ENCODE assay signal across 1 cellular context in genomic region chr11:67391304-67392181, GRCh38.
TF ChIP-seq lines count a peak whose summit lies in the region.

Gene RAD9A (plus strand): TSS chr11:67391986. CDS start chr11:67392045, 59 bp downstream.

TF ChIP-seq in HepG2, 621 proteins besides CTCF, POLR2A, EP300 and RAD21 (continued from another document and continues in another):
- TF ChIP-seq, protein P1, sequence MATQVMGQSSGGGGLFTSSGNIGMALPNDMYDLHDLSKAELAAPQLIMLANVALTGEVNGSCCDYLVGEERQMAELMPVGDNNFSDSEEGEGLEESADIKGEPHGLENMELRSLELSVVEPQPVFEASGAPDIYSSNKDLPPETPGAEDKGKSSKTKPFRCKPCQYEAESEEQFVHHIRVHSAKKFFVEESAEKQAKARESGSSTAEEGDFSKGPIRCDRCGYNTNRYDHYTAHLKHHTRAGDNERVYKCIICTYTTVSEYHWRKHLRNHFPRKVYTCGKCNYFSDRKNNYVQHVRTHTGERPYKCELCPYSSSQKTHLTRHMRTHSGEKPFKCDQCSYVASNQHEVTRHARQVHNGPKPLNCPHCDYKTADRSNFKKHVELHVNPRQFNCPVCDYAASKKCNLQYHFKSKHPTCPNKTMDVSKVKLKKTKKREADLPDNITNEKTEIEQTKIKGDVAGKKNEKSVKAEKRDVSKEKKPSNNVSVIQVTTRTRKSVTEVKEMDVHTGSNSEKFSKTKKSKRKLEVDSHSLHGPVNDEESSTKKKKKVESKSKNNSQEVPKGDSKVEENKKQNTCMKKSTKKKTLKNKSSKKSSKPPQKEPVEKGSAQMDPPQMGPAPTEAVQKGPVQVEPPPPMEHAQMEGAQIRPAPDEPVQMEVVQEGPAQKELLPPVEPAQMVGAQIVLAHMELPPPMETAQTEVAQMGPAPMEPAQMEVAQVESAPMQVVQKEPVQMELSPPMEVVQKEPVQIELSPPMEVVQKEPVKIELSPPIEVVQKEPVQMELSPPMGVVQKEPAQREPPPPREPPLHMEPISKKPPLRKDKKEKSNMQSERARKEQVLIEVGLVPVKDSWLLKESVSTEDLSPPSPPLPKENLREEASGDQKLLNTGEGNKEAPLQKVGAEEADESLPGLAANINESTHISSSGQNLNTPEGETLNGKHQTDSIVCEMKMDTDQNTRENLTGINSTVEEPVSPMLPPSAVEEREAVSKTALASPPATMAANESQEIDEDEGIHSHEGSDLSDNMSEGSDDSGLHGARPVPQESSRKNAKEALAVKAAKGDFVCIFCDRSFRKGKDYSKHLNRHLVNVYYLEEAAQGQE (IDR thresholded peaks at IDR 0.05; ENCODE audit: borderline replicate concordance in 1 of 2, low read depth in 1 of 2, low read length in 2 of 2) = 0 out of 4 replicates have a peak, but pooled peaks of 1 of the 2 experiments have one; percentile 27
- TF ChIP-seq, protein P2, sequence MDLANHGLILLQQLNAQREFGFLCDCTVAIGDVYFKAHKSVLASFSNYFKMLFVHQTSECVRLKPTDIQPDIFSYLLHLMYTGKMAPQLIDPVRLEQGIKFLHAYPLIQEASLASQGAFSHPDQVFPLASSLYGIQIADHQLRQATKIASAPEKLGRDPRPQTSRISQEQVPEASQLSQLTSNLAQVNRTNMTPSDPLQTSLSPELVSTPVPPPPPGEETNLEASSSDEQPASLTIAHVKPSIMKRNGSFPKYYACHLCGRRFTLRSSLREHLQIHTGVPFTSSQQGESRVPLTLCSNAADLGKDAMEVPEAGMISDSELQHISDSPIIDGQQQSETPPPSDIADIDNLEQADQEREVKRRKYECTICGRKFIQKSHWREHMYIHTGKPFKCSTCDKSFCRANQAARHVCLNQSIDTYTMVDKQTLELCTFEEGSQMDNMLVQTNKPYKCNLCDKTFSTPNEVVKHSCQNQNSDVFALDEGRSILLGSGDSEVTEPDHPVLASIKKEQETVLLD (CRISPR knock-in tag; IDR thresholded peaks at IDR 0.05; ENCODE audit: low read depth) = peak; percentile 89; the same call in 1 of the 2 replicates
- TF ChIP-seq DMTF1 (CRISPR knock-in tag; IDR thresholded peaks at IDR 0.05) (no peak), HNRNPK (IDR thresholded peaks at IDR 0.05; ENCODE audit: low read depth, low read length, poor library complexity, severe bottlenecking) (peak; percentile 64), MTA3 (CRISPR knock-in tag; IDR thresholded peaks at IDR 0.05) (no peak), SNAPC4 (CRISPR knock-in tag; IDR thresholded peaks at IDR 0.05) (no peak), PLSCR1 (CRISPR knock-in tag; IDR thresholded peaks at IDR 0.05; ENCODE audit: borderline replicate concordance) (no peak), ZBTB26 (CRISPR knock-in tag; IDR thresholded peaks at IDR 0.05; ENCODE audit: borderline replicate concordance) (0 out of 2 replicates have a peak, but pooled peaks have one; percentile 26), POLR2AphosphoS5 (IDR thresholded peaks at IDR 0.05; ENCODE audit: low read depth, low read length) (peak; percentile 78), ZHX2 (IDR thresholded peaks at IDR 0.05; ENCODE audit: low read depth) (0 out of 2 replicates have a peak, but pooled peaks have one; percentile 28), ZHX2 (CRISPR knock-in tag; IDR thresholded peaks at IDR 0.05; ENCODE audit: borderline replicate concordance) (no peak), ELF1 (CRISPR knock-in tag; IDR thresholded peaks at IDR 0.05) (peak; percentile 45; the same call in 1 of the 2 replicates), GZF1 (CRISPR knock-in tag; IDR thresholded peaks at IDR 0.05) (peak; percentile 33; the same call in 1 of the 2 replicates), PPARG (CRISPR knock-in tag; conservative IDR thresholded peaks at IDR 0.05) (peak; percentile 57), DNMT3B (CRISPR knock-in tag; conservative IDR thresholded peaks at IDR 0.05) (0 out of 2 replicates have a peak, but pooled peaks have one; percentile 35), ZNF329 (CRISPR knock-in tag; IDR thresholded peaks at IDR 0.05; ENCODE audit: low read depth) (0 out of 2 replicates have a peak, but pooled peaks have one; percentile 26), SMAD3 (CRISPR knock-in tag; IDR thresholded peaks at IDR 0.05) (peak; percentile 18; the same call in 1 of the 2 replicates), SP140L (CRISPR knock-in tag; IDR thresholded peaks at IDR 0.05; ENCODE audit: borderline replicate concordance) (no peak), ELF3 (CRISPR knock-in tag; IDR thresholded peaks at IDR 0.05) (peak; percentile 68), ZNF234 (CRISPR knock-in tag; conservative IDR thresholded peaks at IDR 0.05) (no peak; the same call in 1 of the 2 replicates), ZNF703 (CRISPR knock-in tag; IDR thresholded peaks at IDR 0.05; ENCODE audit: borderline replicate concordance) (no peak), HHEX (CRISPR knock-in tag; IDR thresholded peaks at IDR 0.05) (no peak), ZNF775 (CRISPR knock-in tag; IDR thresholded peaks at IDR 0.05; ENCODE audit: borderline replicate concordance) (no peak; the same call in 1 of the 2 replicates)
- TF ChIP-seq, protein P3, sequence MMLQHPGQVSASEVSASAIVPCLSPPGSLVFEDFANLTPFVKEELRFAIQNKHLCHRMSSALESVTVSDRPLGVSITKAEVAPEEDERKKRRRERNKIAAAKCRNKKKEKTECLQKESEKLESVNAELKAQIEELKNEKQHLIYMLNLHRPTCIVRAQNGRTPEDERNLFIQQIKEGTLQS (CRISPR knock-in tag; IDR thresholded peaks at IDR 0.05) = peak; percentile 20; the same call in 1 of the 2 replicates
- TF ChIP-seq, protein P4, sequence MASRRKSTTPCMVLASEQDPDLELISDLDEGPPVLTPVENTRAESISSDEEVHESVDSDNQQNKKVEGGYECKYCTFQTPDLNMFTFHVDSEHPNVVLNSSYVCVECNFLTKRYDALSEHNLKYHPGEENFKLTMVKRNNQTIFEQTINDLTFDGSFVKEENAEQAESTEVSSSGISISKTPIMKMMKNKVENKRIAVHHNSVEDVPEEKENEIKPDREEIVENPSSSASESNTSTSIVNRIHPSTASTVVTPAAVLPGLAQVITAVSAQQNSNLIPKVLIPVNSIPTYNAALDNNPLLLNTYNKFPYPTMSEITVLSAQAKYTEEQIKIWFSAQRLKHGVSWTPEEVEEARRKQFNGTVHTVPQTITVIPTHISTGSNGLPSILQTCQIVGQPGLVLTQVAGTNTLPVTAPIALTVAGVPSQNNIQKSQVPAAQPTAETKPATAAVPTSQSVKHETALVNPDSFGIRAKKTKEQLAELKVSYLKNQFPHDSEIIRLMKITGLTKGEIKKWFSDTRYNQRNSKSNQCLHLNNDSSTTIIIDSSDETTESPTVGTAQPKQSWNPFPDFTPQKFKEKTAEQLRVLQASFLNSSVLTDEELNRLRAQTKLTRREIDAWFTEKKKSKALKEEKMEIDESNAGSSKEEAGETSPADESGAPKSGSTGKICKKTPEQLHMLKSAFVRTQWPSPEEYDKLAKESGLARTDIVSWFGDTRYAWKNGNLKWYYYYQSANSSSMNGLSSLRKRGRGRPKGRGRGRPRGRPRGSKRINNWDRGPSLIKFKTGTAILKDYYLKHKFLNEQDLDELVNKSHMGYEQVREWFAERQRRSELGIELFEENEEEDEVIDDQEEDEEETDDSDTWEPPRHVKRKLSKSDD (CRISPR knock-in tag; IDR thresholded peaks at IDR 0.05; ENCODE audit: low read depth) = no peak
